29 cellular contexts compared by ENCODE assay signal in genomic region chr20:62314339-62314638, GRCh38.
"Had no signal": no experiment of that assay in that cellular context is flagged by ENCODE, and none has a peak within 500 bp of the region (broad histone marks: within the 10 kb centered on the region; RNA-seq: fewer than 3 reads in every experiment).

No MANE protein-coding gene starts in this region.

- H3K27me3 ChIP-seq: neural progenitor cell, ovary, right atrium auricular region, right lobe of liver, suprapubic skin, tibial artery, uterus had no signal

- H2AFZ ChIP-seq: neural progenitor cell had no signal

- H3K9me3 ChIP-seq: lower lobe of right lung, ovary, right atrium auricular region, right lobe of liver, suprapubic skin, thoracic aorta, tibial artery, uterus had no signal

- H3K4me2 ChIP-seq: neural progenitor cell, smooth muscle cell had no signal

- FAIRE-seq: keratinocyte had no signal

- H3K9ac ChIP-seq: neural progenitor cell had no signal

- H3K9me3 Mint-ChIP-seq: mesothelial cell of epicardium; naive B cell; natural killer cell; neural progenitor cell; stimulated activated naive B cell treated with anti-CD40 and anti-IgM and Interleukin-4, amounts not matched to agents 10 μg/mL and 1 μg/mL and 100 μg/mL, for 72 hours; stimulated activated naive CD8-positive, alpha-beta T cell treated with anti-CD3 and anti-CD28 coated beads, Interleukin-15, Interleukin-2, amounts not matched to agents 100 ng/mL and 50 ng/mL, for 24 hours had no signal

- ATAC-seq: left cardiac atrium; left lobe of liver; lower lobe of right lung; natural killer cell; right lobe of liver; stimulated activated naive B cell treated with anti-CD40 and anti-IgM and Interleukin-4, amounts not matched to agents 10 μg/mL and 1 μg/mL and 100 μg/mL, for 72 hours had no signal

- H3K4me1 ChIP-seq: lower lobe of right lung, neural progenitor cell, right atrium auricular region, right lobe of liver, tibial artery, uterus had no signal

- H3K27ac Mint-ChIP-seq: mesothelial cell of epicardium; natural killer cell; nephron progenitor cell; neural progenitor cell; progenitor cell of endocrine pancreas; stimulated activated naive B cell treated with anti-CD40 and anti-IgM and Interleukin-4, amounts not matched to agents 10 μg/mL and 1 μg/mL and 100 μg/mL, for 72 hours; stimulated activated naive CD8-positive, alpha-beta T cell treated with anti-CD3 and anti-CD28 coated beads, Interleukin-15, Interleukin-2, amounts not matched to agents 100 ng/mL and 50 ng/mL, for 24 hours had no signal

- H3K4me3 ChIP-seq: lower lobe of right lung, neural progenitor cell, ovary, right atrium auricular region, right lobe of liver, smooth muscle cell, suprapubic skin, thoracic aorta, tibial artery, uterus had no signal

- H3K36me3 ChIP-seq: neural progenitor cell, ovary, uterus had no signal

- H3K36me3 Mint-ChIP-seq: naive B cell, natural killer cell, neural progenitor cell had no signal

- H3K27ac ChIP-seq: lower lobe of right lung, neural progenitor cell, ovary, right atrium auricular region, right lobe of liver, suprapubic skin, thoracic aorta, tibial artery, uterus had no signal

- H3K4me1 Mint-ChIP-seq: mesothelial cell of epicardium, natural killer cell, nephron progenitor cell, neural progenitor cell had no signal

- DNase-seq: hippocampal formation; kidney glomerular epithelial cell; left cardiac atrium; lower lobe of right lung; mammary epithelial cell; mesendoderm; naive B cell; natural killer cell; nephron progenitor cell; ovary; right lobe of liver; stimulated activated CD4-positive, alpha-beta T cell treated with anti-CD3 and anti-CD28 coated beads, Interleukin-1b, Interleukin-23, amount 100 ng/mL, for 48 hours; stimulated activated CD4-positive, alpha-beta T cell treated with anti-CD3 and anti-CD28 coated beads, Interleukin-2, amount 100 ng/mL, for 48 hours; stimulated activated CD4-positive, alpha-beta T cell treated with anti-CD3 and anti-CD28 coated beads, Interleukin-4, amount 100 ng/mL, for 4 hours; stimulated activated CD8-positive, alpha-beta memory T cell treated with anti-CD3 and anti-CD28 coated beads, Interleukin-4, amount 100 ng/mL, for 48 hours; stimulated activated naive B cell treated with anti-CD40 and anti-IgM and Interleukin-4, amounts not matched to agents 10 μg/mL and 1 μg/mL and 100 μg/mL, for 72 hours; tibial artery; trophoblast cell; uterus had no signal

- H3K27me3 Mint-ChIP-seq: naive B cell; progenitor cell of endocrine pancreas; stimulated activated naive B cell treated with anti-CD40 and anti-IgM and Interleukin-4, amounts not matched to agents 10 μg/mL and 1 μg/mL and 100 μg/mL, for 72 hours; stimulated activated naive CD8-positive, alpha-beta T cell treated with anti-CD3 and anti-CD28 coated beads, Interleukin-15, Interleukin-2, amounts not matched to agents 100 ng/mL and 50 ng/mL, for 24 hours had no signal

- H3K4me3 Mint-ChIP-seq: mesothelial cell of epicardium; naive B cell; natural killer cell; nephron progenitor cell; neural progenitor cell; stimulated activated naive B cell treated with anti-CD40 and anti-IgM and Interleukin-4, amounts not matched to agents 10 μg/mL and 1 μg/mL and 100 μg/mL, for 72 hours; stimulated activated naive CD8-positive, alpha-beta T cell treated with anti-CD3 and anti-CD28 coated beads, Interleukin-15, Interleukin-2, amounts not matched to agents 100 ng/mL and 50 ng/mL, for 24 hours had no signal
